ENCODE assay signal across 15 cellular contexts in genomic region chr14:98951031-98951430, GRCh38.
A peak's percentile ranks its signal among the peaks of the same experiment; 100 is the strongest.
DNase-seq lines count a peak whose midpoint lies in the region; ATAC-seq and TF ChIP-seq lines count a peak whose summit lies in the region.
"Had no signal": no experiment of that assay in that cellular context is flagged by ENCODE, and none has a peak within 500 bp of the region (broad histone marks: within the 10 kb centered on the region; RNA-seq: fewer than 3 reads in every experiment).

No MANE protein-coding gene starts in this region.

- H3K27ac ChIP-seq in RWPE2 (ENCODE audit: poor library complexity, severe bottlenecking) (no peak overlapping the region), sigmoid colon (no peak overlapping the region)
- H3K27ac ChIP-seq: BLaER1 treated with 17β-estradiol and CSF1 and Interleukin-3, amounts not matched to agents 10 nM and 100 nM; GM23248 had no signal

- WGBS in sigmoid colon, 2 donors = 84 to 93% methylated on average over 3 of the region's 3 CpGs

- H3K4me3 ChIP-seq in RWPE2 (ENCODE audit: severe bottlenecking) = no peak overlapping the region
- H3K4me3 ChIP-seq in sigmoid colon = no peak overlapping the region
- H3K4me3 ChIP-seq: BLaER1 treated with 17β-estradiol and CSF1 and Interleukin-3, amounts not matched to agents 10 nM and 100 nM; GM12878; GM23248 had no signal

- H3K4me3 Mint-ChIP-seq in activated naive CD4-positive, alpha-beta T cell treated with anti-CD3 and anti-CD28 coated beads, Interleukin-2, amount 50 U/mL, for 24 hours = no peak overlapping the region
- no peak overlapping the region for H3K4me3 Mint-ChIP-seq in activated naive CD4-positive, alpha-beta T cell treated with anti-CD3 and anti-CD28 coated beads, Interleukin-2, amount 10 ng/mL, durations not matched to agents 7 days and 5 days
- no peak overlapping the region for H3K4me3 Mint-ChIP-seq in activated CD4-positive, alpha-beta T cell treated with anti-CD3 and anti-CD28 coated beads for 36 hours
- H3K4me3 Mint-ChIP-seq: B cell; CD8-positive, alpha-beta T cell had no signal

- H3K36me3 Mint-ChIP-seq in activated naive CD4-positive, alpha-beta T cell treated with anti-CD3 and anti-CD28 coated beads, Interleukin-2, amount 50 U/mL, for 24 hours = no peaks in the 10 kb centered on the region
- H3K36me3 Mint-ChIP-seq in activated naive CD4-positive, alpha-beta T cell treated with anti-CD3 and anti-CD28 coated beads, Interleukin-2, amount 10 ng/mL, durations not matched to agents 7 days and 5 days = no peaks in the 10 kb centered on the region
- no peaks in the 10 kb centered on the region for H3K36me3 Mint-ChIP-seq in activated CD4-positive, alpha-beta T cell treated with anti-CD3 and anti-CD28 coated beads for 36 hours (ENCODE audit: low read depth)
- H3K36me3 Mint-ChIP-seq: CD8-positive, alpha-beta T cell had no signal

- DNase-seq in activated naive CD4-positive, alpha-beta T cell treated with anti-CD3 and anti-CD28 coated beads, Interleukin-2, amount 10 ng/mL, durations not matched to agents 7 days and 5 days = no peak
- DNase-seq in RWPE2 (ENCODE audit: low spot score) = peak; percentile 17
- peak; percentile 33 for DNase-seq in cerebellum (ENCODE audit: low spot score)
- peak; percentile 15 for DNase-seq in sigmoid colon
- no peak for DNase-seq in hepatic stellate cell (ENCODE audit: low spot score)
- DNase-seq in activated CD4-positive, alpha-beta T cell treated with anti-CD3 and anti-CD28 coated beads for 36 hours = no peak
- DNase-seq: Calu3, DMS79 treated with DMSO at 0.1 percent for 48 hours, GM23248, HCEC 1CT had no signal

- TF ChIP-seq POLR2A in sigmoid colon (IDR thresholded peaks at IDR 0.05) = no peak

- TF ChIP-seq EP300 in sigmoid colon (IDR thresholded peaks at IDR 0.05) = no peak

- H3K36me3 ChIP-seq in RWPE2 (ENCODE audit: low read depth) (no peaks in the 10 kb centered on the region), sigmoid colon (no peaks in the 10 kb centered on the region)
- H3K36me3 ChIP-seq: BLaER1 treated with 17β-estradiol and CSF1 and Interleukin-3, amounts not matched to agents 10 nM and 100 nM had no signal

- peaks cover 15% of the 10 kb centered on the region for H3K4me1 Mint-ChIP-seq in activated naive CD4-positive, alpha-beta T cell treated with anti-CD3 and anti-CD28 coated beads, Interleukin-2, amount 50 U/mL, for 24 hours
- H3K4me1 Mint-ChIP-seq in activated naive CD4-positive, alpha-beta T cell treated with anti-CD3 and anti-CD28 coated beads, Interleukin-2, amount 10 ng/mL, durations not matched to agents 7 days and 5 days = peaks cover 4% of the 10 kb centered on the region
- H3K4me1 Mint-ChIP-seq in activated CD4-positive, alpha-beta T cell treated with anti-CD3 and anti-CD28 coated beads for 36 hours = peaks cover 20% of the 10 kb centered on the region
- H3K4me1 Mint-ChIP-seq: B cell had no signal

- CTCF ChIA-PET in activated naive CD4-positive, alpha-beta T cell treated with anti-CD3 and anti-CD28 coated beads, Interleukin-2, amount 10 ng/mL, durations not matched to agents 7 days and 5 days (lab: Charles Lee) = no interaction called here
- CTCF ChIA-PET in activated CD4-positive, alpha-beta T cell treated with anti-CD3 and anti-CD28 coated beads for 36 hours (lab: Charles Lee) = no interaction called here

- intact Hi-C loops in sigmoid colon (cut with DNase I) = no loop called here
- intact Hi-C loops in activated CD4-positive, alpha-beta T cell treated with anti-CD3 and anti-CD28 coated beads for 36 hours (cut with DNase I, micrococcal nuclease) = no loop called here

- TF ChIP-seq CTCF in RWPE2 (IDR thresholded peaks at IDR 0.05; ENCODE audit: poor library complexity, severe bottlenecking) = no peak
- TF ChIP-seq CTCF in sigmoid colon (IDR thresholded peaks at IDR 0.05) = no peak

- POLR2A ChIA-PET in activated CD4-positive, alpha-beta T cell treated with anti-CD3 and anti-CD28 coated beads for 36 hours (lab: Charles Lee) = no interaction called here

- H3K27me3 Mint-ChIP-seq in activated naive CD4-positive, alpha-beta T cell treated with anti-CD3 and anti-CD28 coated beads, Interleukin-2, amount 50 U/mL, for 24 hours = no peaks in the 10 kb centered on the region
- peaks cover 8% of the 10 kb centered on the region for H3K27me3 Mint-ChIP-seq in activated naive CD4-positive, alpha-beta T cell treated with anti-CD3 and anti-CD28 coated beads, Interleukin-2, amount 10 ng/mL, durations not matched to agents 7 days and 5 days
- H3K27me3 Mint-ChIP-seq in activated CD4-positive, alpha-beta T cell treated with anti-CD3 and anti-CD28 coated beads for 36 hours = no peaks in the 10 kb centered on the region
- H3K27me3 Mint-ChIP-seq: B cell had no signal

- H3K9me3 Mint-ChIP-seq in activated naive CD4-positive, alpha-beta T cell treated with anti-CD3 and anti-CD28 coated beads, Interleukin-2, amount 50 U/mL, for 24 hours = no peaks in the 10 kb centered on the region
- H3K9me3 Mint-ChIP-seq in activated naive CD4-positive, alpha-beta T cell treated with anti-CD3 and anti-CD28 coated beads, Interleukin-2, amount 10 ng/mL, durations not matched to agents 7 days and 5 days = no peaks in the 10 kb centered on the region
- peaks cover 2% of the 10 kb centered on the region for H3K9me3 Mint-ChIP-seq in activated CD4-positive, alpha-beta T cell treated with anti-CD3 and anti-CD28 coated beads for 36 hours (ENCODE audit: low read depth)
- H3K9me3 Mint-ChIP-seq: CD8-positive, alpha-beta T cell had no signal

- H3K9me3 ChIP-seq in RWPE2 (ENCODE audit: severe bottlenecking) = no peaks in the 10 kb centered on the region
- no peaks in the 10 kb centered on the region for H3K9me3 ChIP-seq in sigmoid colon
- H3K9me3 ChIP-seq: BLaER1 treated with 17β-estradiol and CSF1 and Interleukin-3, amounts not matched to agents 10 nM and 100 nM had no signal

- H3K27ac Mint-ChIP-seq in activated naive CD4-positive, alpha-beta T cell treated with anti-CD3 and anti-CD28 coated beads, Interleukin-2, amount 50 U/mL, for 24 hours = peak overlapping the region; percentile 9
- H3K27ac Mint-ChIP-seq in activated naive CD4-positive, alpha-beta T cell treated with anti-CD3 and anti-CD28 coated beads, Interleukin-2, amount 10 ng/mL, durations not matched to agents 7 days and 5 days = no peak overlapping the region
- H3K27ac Mint-ChIP-seq in activated CD4-positive, alpha-beta T cell treated with anti-CD3 and anti-CD28 coated beads for 36 hours = no peak overlapping the region
- H3K27ac Mint-ChIP-seq: B cell; CD8-positive, alpha-beta T cell had no signal

- H3K27me3 ChIP-seq in RWPE2 (ENCODE audit: insufficient read depth, poor library complexity, severe bottlenecking) (no peaks in the 10 kb centered on the region), sigmoid colon (no peaks in the 10 kb centered on the region)
- H3K27me3 ChIP-seq: BLaER1 treated with 17β-estradiol and CSF1 and Interleukin-3, amounts not matched to agents 10 nM and 100 nM had no signal

- no peak for ATAC-seq in RWPE2 (ENCODE audit: low read depth)
- ATAC-seq in activated CD4-positive, alpha-beta T cell treated with anti-CD3 and anti-CD28 coated beads for 36 hours = no peak
- ATAC-seq: CD8-positive, alpha-beta T cell; GM12878 had no signal

- H3K4me1 ChIP-seq in RWPE2 (ENCODE audit: insufficient read depth, poor library complexity, severe bottlenecking) (peaks cover 36% of the 10 kb centered on the region), sigmoid colon (peaks cover 0 to 8% (median 5%) of the 10 kb centered on the region in 4 donors)

Comparison
In these comparisons a context has a peak if more than half of its experiments do, and no peak if none do; other contexts are left out.
1. DNase-seq: peak in RWPE2 (single experiment), cerebellum (single experiment) and sigmoid colon (single experiment); none in activated naive CD4-positive, alpha-beta T cell treated with anti-CD3 and anti-CD28 coated beads, Interleukin-2, amount 10 ng/mL, durations not matched to agents 7 days and 5 days (single experiment), hepatic stellate cell (single experiment) and activated CD4-positive, alpha-beta T cell treated with anti-CD3 and anti-CD28 coated beads for 36 hours (single experiment).